9 cellular contexts compared by ENCODE assay signal in genomic region chr14:76810953-76811400, GRCh38. TPM values are rescaled to one million over a fixed set of nuclear protein-coding genes. Genes with fewer than 3 reads are reported as not detected.
A peak's percentile ranks its signal among the peaks of the same experiment; 100 is the strongest.
DNase-seq lines count a peak whose midpoint lies in the region; ATAC-seq, FAIRE-seq and TF ChIP-seq lines count a peak whose summit lies in the region.
"Had no signal": no experiment of that assay in that cellular context is flagged by ENCODE, and none has a peak within 500 bp of the region (broad histone marks: within the 10 kb centered on the region; RNA-seq: fewer than 3 reads in every experiment).

No MANE protein-coding gene starts in this region.

- H4K20me1 ChIP-seq in OCI-LY1 (ENCODE audit: insufficient read depth, low read length), result no peaks in the 10 kb centered on the region

- H3K4me1 ChIP-seq in OCI-LY1 (ENCODE audit: insufficient read depth, low read length, severe bottlenecking) (peaks cover 23% of the 10 kb centered on the region), breast epithelium (peaks cover 0 to 9% of the 10 kb centered on the region in 2 donors)

- TF ChIP-seq CTCF in OCI-LY1 (IDR thresholded peaks at IDR 0.05; ENCODE audit: low read length), result peak; percentile 58
- TF ChIP-seq CTCF in breast epithelium (IDR thresholded peaks at IDR 0.05), result peak in 2 of 3 donors; percentile 8 to 15

- H3K27me3 ChIP-seq in OCI-LY1 (ENCODE audit: insufficient read depth, low read length) (no peaks in the 10 kb centered on the region), breast epithelium (no peaks in the 10 kb centered on the region)

- intact Hi-C loops in breast epithelium (cut with DNase I; ENCODE audit: low total_unique reads), result no loop called here

- H2AFZ ChIP-seq in OCI-LY1 (ENCODE audit: low read length), result no peak overlapping the region

- peak overlapping the region; percentile 89; the same call in 1 of the 2 replicates for H3K9ac ChIP-seq in OCI-LY1 (ENCODE audit: low read length)

- peak; percentile 58 for DNase-seq in CD1c-positive myeloid dendritic cell (ENCODE audit: extremely low spot score)
- no peak for DNase-seq in GM12892 (ENCODE audit: insufficient read length)
- no peak for DNase-seq in breast epithelium (ENCODE audit: low spot score in 2 of 2)
- DNase-seq in kidney glomerular epithelial cell (lab: John Stamatoyannopoulos, UW), result peak; percentile 11
- peak in 29 of 49 donors; percentile 10 to 80 (median 33) for DNase-seq in substantia nigra (lab: John Stamatoyannopoulos, UW)
- no peak for DNase-seq in effector CD4-positive, alpha-beta T cell

- H3K9me2 ChIP-seq in OCI-LY1 (ENCODE audit: low read depth, low read length), result no peaks in the 10 kb centered on the region

- ATAC-seq in HG03045 (IDR thresholded peaks at IDR 0.05; ENCODE audit: unreplicated experiment), result no peak

- TF ChIP-seq POLR2A in GM12892 (IDR thresholded peaks at IDR 0.05; ENCODE audit: low read depth, low read length) (0 out of 2 replicates have a peak, but pooled peaks have one; percentile 17), breast epithelium (IDR thresholded peaks at IDR 0.05) (no peak)

- H3K9me3 ChIP-seq in OCI-LY1 (ENCODE audit: low read length) (no peaks in the 10 kb centered on the region), breast epithelium (no peaks in the 10 kb centered on the region)

- FAIRE-seq in GM12892 (lab: Jason Lieb, UNC), result peak; percentile 87

- H3K27ac ChIP-seq in OCI-LY1 (ENCODE audit: low read depth, low read length, poor library complexity, severe bottlenecking) (no peak overlapping the region), breast epithelium (peak overlapping the region; percentile 27 to 86), substantia nigra (ENCODE audit: low read depth, low read length, poor library complexity, severe bottlenecking) (peak overlapping the region; percentile 66)

- H3K79me2 ChIP-seq in OCI-LY1 (ENCODE audit: insufficient read depth, low read length), result no peaks in the 10 kb centered on the region

- no peaks in the 10 kb centered on the region for H3F3A ChIP-seq in OCI-LY1 (ENCODE audit: insufficient read depth, low read length)

- H3K4me3 ChIP-seq in OCI-LY1 (ENCODE audit: low read depth, low read length, poor library complexity, severe bottlenecking), result peak overlapping the region; percentile 88
- peak overlapping the region; percentile 64 to 98 (median 92) for H3K4me3 ChIP-seq in breast epithelium

- H3K4me2 ChIP-seq in OCI-LY1 (ENCODE audit: low read length), result peak overlapping the region; percentile 99

- peaks cover 34% of the 10 kb centered on the region; the same call in 1 of the 2 replicates for H3K36me3 ChIP-seq in OCI-LY1 (ENCODE audit: insufficient read depth, low read length)
- no peaks in the 10 kb centered on the region for H3K36me3 ChIP-seq in breast epithelium

RNA-seq across cellular contexts. Expression of gene ANGEL1, which starts 1.7 kb away (rescaled TPM):
- 10.7 TPM for polyA plus RNA-seq in GM12892 (2012; ENCODE audit: missing spikeins)
- total RNA-seq in breast epithelium, result 10 to 100 TPM; 18.6 to 30.5 (median 24.7) TPM

RNA-seq across cellular contexts. Expression of gene LRRC74A, which starts 15.2 kb away (rescaled TPM):
- not detected for polyA plus RNA-seq in GM12892 (2012; ENCODE audit: missing spikeins)
- total RNA-seq in breast epithelium, result not detected
- total RNA-seq: temporal lobe had no signal

RNA-seq across cellular contexts. Expression of gene VASH1, which starts 49.7 kb away (rescaled TPM):
- 2.5 TPM for polyA plus RNA-seq in GM12892 (2012; ENCODE audit: missing spikeins)
- 1 to 10 TPM; 5.6 to 7.8 (median 5.8) TPM for total RNA-seq in breast epithelium

Comparison
In these comparisons a context has a peak if more than half of its experiments do, and no peak if none do; other contexts are left out.
1. DNase-seq: peak in CD1c-positive myeloid dendritic cell (single experiment), kidney glomerular epithelial cell (single experiment) and substantia nigra (29 of 49); none in GM12892 (single experiment), breast epithelium (0 of 2) and effector CD4-positive, alpha-beta T cell (single experiment).